ENCODE assay signal across 1 cellular context in the genomic region with DNA sequence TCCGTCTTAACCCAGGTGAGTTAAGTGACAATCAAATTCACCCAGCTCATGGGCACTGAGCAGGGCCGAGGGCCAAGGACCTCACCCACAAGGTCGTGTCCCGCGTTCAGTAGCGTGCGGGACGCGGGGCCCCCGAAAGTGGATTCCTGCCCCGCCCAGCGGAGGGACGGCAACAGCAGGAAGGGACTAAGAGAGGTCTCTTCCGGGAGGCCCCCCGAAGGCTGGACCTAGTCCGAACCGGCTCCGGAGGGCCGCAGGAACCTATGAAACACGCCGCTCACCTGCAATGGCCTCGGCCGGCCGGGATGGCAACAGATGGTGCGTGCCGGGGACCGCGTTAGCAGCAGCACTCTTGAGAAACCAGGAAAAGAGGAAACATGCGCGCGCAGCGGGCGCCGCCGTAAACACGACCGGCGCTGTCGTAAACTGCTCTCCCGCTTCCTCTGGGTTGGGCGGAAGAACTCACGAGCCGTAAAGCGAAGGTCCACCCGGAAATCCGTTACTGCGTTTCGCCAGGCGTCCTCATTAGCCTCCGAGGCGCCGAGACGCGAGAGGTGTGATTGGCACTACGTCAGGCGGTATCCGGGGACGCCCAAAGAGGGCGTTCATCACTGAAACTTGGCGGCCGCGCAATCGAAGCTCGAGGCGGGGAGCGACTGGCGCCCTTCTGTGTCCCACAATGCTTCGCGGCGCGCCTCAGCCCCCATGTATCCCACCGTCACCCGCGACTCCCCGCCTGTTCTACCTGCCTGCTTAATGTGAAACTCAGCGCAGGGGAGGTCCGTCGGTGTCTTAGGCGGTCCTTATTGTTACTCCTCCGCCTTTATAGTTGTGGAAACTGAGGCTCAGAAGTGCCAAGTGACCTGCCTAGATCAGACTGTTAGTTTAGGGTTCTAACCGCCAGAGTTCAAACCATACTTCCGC.
TF ChIP-seq lines count a peak whose summit lies in the region.

A gene with protein sequence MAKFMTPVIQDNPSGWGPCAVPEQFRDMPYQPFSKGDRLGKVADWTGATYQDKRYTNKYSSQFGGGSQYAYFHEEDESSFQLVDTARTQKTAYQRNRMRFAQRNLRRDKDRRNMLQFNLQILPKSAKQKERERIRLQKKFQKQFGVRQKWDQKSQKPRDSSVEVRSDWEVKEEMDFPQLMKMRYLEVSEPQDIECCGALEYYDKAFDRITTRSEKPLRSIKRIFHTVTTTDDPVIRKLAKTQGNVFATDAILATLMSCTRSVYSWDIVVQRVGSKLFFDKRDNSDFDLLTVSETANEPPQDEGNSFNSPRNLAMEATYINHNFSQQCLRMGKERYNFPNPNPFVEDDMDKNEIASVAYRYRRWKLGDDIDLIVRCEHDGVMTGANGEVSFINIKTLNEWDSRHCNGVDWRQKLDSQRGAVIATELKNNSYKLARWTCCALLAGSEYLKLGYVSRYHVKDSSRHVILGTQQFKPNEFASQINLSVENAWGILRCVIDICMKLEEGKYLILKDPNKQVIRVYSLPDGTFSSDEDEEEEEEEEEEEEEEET (minus strand): TSS at position 372 of the 924 bp plus-strand sequence. CDS start 3,045 bp downstream, outside the sequence.

TF ChIP-seq in HepG2, 621 proteins besides CTCF, POLR2A, EP300 and RAD21 (continued from another document and continues in another):
- TF ChIP-seq ZNF382 (CRISPR knock-in tag; IDR thresholded peaks at IDR 0.05; ENCODE audit: borderline replicate concordance), result no peak
- TF ChIP-seq, protein P1, sequence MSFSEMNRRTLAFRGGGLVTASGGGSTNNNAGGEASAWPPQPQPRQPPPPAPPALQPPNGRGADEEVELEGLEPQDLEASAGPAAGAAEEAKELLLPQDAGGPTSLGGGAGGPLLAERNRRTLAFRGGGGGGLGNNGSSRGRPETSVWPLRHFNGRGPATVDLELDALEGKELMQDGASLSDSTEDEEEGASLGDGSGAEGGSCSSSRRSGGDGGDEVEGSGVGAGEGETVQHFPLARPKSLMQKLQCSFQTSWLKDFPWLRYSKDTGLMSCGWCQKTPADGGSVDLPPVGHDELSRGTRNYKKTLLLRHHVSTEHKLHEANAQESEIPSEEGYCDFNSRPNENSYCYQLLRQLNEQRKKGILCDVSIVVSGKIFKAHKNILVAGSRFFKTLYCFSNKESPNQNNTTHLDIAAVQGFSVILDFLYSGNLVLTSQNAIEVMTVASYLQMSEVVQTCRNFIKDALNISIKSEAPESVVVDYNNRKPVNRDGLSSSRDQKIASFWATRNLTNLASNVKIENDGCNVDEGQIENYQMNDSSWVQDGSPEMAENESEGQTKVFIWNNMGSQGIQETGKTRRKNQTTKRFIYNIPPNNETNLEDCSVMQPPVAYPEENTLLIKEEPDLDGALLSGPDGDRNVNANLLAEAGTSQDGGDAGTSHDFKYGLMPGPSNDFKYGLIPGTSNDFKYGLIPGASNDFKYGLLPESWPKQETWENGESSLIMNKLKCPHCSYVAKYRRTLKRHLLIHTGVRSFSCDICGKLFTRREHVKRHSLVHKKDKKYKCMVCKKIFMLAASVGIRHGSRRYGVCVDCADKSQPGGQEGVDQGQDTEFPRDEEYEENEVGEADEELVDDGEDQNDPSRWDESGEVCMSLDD (CRISPR knock-in tag; IDR thresholded peaks at IDR 0.05; ENCODE audit: borderline replicate concordance), result peak; percentile 74; the same call in 1 of the 2 replicates
- TF ChIP-seq MEF2D (CRISPR knock-in tag; IDR thresholded peaks at IDR 0.05), result peak; percentile 90
- TF ChIP-seq, protein P2, sequence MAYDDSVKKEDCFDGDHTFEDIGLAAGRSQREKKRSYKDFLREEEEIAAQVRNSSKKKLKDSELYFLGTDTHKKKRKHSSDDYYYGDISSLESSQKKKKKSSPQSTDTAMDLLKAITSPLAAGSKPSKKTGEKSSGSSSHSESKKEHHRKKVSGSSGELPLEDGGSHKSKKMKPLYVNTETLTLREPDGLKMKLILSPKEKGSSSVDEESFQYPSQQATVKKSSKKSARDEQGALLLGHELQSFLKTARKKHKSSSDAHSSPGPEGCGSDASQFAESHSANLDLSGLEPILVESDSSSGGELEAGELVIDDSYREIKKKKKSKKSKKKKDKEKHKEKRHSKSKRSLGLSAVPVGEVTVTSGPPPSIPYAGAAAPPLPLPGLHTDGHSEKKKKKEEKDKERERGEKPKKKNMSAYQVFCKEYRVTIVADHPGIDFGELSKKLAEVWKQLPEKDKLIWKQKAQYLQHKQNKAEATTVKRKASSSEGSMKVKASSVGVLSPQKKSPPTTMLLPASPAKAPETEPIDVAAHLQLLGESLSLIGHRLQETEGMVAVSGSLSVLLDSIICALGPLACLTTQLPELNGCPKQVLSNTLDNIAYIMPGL (CRISPR knock-in tag; IDR thresholded peaks at IDR 0.05; ENCODE audit: borderline replicate concordance in 1 of 2, low read depth in 1 of 2), result peak; percentile 77 to 84
- TF ChIP-seq SMARCE1 (IDR thresholded peaks at IDR 0.05; ENCODE audit: borderline replicate concordance), result no peak
- TF ChIP-seq, protein P3, sequence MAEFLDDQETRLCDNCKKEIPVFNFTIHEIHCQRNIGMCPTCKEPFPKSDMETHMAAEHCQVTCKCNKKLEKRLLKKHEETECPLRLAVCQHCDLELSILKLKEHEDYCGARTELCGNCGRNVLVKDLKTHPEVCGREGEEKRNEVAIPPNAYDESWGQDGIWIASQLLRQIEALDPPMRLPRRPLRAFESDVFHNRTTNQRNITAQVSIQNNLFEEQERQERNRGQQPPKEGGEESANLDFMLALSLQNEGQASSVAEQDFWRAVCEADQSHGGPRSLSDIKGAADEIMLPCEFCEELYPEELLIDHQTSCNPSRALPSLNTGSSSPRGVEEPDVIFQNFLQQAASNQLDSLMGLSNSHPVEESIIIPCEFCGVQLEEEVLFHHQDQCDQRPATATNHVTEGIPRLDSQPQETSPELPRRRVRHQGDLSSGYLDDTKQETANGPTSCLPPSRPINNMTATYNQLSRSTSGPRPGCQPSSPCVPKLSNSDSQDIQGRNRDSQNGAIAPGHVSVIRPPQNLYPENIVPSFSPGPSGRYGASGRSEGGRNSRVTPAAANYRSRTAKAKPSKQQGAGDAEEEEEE (CRISPR knock-in tag; IDR thresholded peaks at IDR 0.05; ENCODE audit: borderline replicate concordance), result no peak; the same call in 1 of the 2 replicates
- TF ChIP-seq ZFX (CRISPR knock-in tag; IDR thresholded peaks at IDR 0.05; ENCODE audit: low read depth), result peak; percentile 91
- TF ChIP-seq SP4 (CRISPR knock-in tag; IDR thresholded peaks at IDR 0.05), result peak; percentile 85
- TF ChIP-seq, protein P4, sequence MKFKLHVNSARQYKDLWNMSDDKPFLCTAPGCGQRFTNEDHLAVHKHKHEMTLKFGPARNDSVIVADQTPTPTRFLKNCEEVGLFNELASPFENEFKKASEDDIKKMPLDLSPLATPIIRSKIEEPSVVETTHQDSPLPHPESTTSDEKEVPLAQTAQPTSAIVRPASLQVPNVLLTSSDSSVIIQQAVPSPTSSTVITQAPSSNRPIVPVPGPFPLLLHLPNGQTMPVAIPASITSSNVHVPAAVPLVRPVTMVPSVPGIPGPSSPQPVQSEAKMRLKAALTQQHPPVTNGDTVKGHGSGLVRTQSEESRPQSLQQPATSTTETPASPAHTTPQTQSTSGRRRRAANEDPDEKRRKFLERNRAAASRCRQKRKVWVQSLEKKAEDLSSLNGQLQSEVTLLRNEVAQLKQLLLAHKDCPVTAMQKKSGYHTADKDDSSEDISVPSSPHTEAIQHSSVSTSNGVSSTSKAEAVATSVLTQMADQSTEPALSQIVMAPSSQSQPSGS (CRISPR knock-in tag; IDR thresholded peaks at IDR 0.05), result peak; percentile 74
- TF ChIP-seq ZC3H13 (CRISPR knock-in tag; IDR thresholded peaks at IDR 0.05), result 0 out of 2 replicates have a peak, but pooled peaks have one; percentile 70
- peak; percentile 76 for TF ChIP-seq FOXP1 (IDR thresholded peaks at IDR 0.05)
- TF ChIP-seq FOXP1 (CRISPR knock-in tag; IDR thresholded peaks at IDR 0.05), result peak; percentile 38
- 0 out of 2 replicates have a peak, but pooled peaks have one; percentile 61 for TF ChIP-seq ZNF136 (CRISPR knock-in tag; IDR thresholded peaks at IDR 0.05; ENCODE audit: low read depth)
- TF ChIP-seq, protein P5, sequence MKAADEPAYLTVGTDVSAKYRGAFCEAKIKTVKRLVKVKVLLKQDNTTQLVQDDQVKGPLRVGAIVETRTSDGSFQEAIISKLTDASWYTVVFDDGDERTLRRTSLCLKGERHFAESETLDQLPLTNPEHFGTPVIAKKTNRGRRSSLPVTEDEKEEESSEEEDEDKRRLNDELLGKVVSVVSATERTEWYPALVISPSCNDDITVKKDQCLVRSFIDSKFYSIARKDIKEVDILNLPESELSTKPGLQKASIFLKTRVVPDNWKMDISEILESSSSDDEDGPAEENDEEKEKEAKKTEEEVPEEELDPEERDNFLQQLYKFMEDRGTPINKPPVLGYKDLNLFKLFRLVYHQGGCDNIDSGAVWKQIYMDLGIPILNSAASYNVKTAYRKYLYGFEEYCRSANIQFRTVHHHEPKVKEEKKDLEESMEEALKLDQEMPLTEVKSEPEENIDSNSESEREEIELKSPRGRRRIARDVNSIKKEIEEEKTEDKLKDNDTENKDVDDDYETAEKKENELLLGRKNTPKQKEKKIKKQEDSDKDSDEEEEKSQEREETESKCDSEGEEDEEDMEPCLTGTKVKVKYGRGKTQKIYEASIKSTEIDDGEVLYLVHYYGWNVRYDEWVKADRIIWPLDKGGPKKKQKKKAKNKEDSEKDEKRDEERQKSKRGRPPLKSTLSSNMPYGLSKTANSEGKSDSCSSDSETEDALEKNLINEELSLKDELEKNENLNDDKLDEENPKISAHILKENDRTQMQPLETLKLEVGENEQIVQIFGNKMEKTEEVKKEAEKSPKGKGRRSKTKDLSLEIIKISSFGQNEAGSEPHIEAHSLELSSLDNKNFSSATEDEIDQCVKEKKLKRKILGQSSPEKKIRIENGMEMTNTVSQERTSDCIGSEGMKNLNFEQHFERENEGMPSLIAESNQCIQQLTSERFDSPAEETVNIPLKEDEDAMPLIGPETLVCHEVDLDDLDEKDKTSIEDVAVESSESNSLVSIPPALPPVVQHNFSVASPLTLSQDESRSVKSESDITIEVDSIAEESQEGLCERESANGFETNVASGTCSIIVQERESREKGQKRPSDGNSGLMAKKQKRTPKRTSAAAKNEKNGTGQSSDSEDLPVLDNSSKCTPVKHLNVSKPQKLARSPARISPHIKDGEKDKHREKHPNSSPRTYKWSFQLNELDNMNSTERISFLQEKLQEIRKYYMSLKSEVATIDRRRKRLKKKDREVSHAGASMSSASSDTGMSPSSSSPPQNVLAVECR (CRISPR knock-in tag; IDR thresholded peaks at IDR 0.05; ENCODE audit: borderline replicate concordance), result peak; percentile 97
- peak; percentile 29; the same call in 1 of the 2 replicates for TF ChIP-seq SP5 (CRISPR knock-in tag; IDR thresholded peaks at IDR 0.05; ENCODE audit: borderline replicate concordance, low read depth)
- TF ChIP-seq SRF (IDR thresholded peaks at IDR 0.05; ENCODE audit: low read depth, low read length), result peak; percentile 62; the same call in 1 of the 2 replicates
- TF ChIP-seq, protein P6, sequence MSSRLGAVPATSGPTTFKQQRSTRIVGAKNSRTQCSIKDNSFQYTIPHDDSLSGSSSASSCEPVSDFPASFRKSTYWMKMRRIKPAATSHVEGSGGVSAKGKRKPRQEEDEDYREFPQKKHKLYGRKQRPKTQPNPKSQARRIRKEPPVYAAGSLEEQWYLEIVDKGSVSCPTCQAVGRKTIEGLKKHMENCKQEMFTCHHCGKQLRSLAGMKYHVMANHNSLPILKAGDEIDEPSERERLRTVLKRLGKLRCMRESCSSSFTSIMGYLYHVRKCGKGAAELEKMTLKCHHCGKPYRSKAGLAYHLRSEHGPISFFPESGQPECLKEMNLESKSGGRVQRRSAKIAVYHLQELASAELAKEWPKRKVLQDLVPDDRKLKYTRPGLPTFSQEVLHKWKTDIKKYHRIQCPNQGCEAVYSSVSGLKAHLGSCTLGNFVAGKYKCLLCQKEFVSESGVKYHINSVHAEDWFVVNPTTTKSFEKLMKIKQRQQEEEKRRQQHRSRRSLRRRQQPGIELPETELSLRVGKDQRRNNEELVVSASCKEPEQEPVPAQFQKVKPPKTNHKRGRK (CRISPR knock-in tag; IDR thresholded peaks at IDR 0.05), result no peak
- peak; percentile 89; the same call in 1 of the 2 replicates for TF ChIP-seq FOXJ3 (CRISPR knock-in tag; IDR thresholded peaks at IDR 0.05; ENCODE audit: borderline replicate concordance)
- TF ChIP-seq, protein P7, sequence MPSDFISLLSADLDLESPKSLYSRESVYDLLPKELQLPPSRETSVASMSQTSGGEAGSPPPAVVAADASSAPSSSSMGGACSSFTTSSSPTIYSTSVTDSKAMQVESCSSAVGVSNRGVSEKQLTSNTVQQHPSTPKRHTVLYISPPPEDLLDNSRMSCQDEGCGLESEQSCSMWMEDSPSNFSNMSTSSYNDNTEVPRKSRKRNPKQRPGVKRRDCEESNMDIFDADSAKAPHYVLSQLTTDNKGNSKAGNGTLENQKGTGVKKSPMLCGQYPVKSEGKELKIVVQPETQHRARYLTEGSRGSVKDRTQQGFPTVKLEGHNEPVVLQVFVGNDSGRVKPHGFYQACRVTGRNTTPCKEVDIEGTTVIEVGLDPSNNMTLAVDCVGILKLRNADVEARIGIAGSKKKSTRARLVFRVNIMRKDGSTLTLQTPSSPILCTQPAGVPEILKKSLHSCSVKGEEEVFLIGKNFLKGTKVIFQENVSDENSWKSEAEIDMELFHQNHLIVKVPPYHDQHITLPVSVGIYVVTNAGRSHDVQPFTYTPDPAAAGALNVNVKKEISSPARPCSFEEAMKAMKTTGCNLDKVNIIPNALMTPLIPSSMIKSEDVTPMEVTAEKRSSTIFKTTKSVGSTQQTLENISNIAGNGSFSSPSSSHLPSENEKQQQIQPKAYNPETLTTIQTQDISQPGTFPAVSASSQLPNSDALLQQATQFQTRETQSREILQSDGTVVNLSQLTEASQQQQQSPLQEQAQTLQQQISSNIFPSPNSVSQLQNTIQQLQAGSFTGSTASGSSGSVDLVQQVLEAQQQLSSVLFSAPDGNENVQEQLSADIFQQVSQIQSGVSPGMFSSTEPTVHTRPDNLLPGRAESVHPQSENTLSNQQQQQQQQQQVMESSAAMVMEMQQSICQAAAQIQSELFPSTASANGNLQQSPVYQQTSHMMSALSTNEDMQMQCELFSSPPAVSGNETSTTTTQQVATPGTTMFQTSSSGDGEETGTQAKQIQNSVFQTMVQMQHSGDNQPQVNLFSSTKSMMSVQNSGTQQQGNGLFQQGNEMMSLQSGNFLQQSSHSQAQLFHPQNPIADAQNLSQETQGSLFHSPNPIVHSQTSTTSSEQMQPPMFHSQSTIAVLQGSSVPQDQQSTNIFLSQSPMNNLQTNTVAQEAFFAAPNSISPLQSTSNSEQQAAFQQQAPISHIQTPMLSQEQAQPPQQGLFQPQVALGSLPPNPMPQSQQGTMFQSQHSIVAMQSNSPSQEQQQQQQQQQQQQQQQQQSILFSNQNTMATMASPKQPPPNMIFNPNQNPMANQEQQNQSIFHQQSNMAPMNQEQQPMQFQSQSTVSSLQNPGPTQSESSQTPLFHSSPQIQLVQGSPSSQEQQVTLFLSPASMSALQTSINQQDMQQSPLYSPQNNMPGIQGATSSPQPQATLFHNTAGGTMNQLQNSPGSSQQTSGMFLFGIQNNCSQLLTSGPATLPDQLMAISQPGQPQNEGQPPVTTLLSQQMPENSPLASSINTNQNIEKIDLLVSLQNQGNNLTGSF (CRISPR knock-in tag; IDR thresholded peaks at IDR 0.05), result peak; percentile 52; the same call in 1 of the 2 replicates
- peak; percentile 93 for TF ChIP-seq ZNF431 (CRISPR knock-in tag; IDR thresholded peaks at IDR 0.05; ENCODE audit: borderline replicate concordance, low read depth)
- TF ChIP-seq YY1 (IDR thresholded peaks at IDR 0.05; ENCODE audit: insufficient read depth, insufficient replicate concordance, low read depth, low read length), result peak; percentile 76
- TF ChIP-seq ATF7-NPFF (CRISPR knock-in tag; IDR thresholded peaks at IDR 0.05; ENCODE audit: low read depth), result peak; percentile 72
- no peak for TF ChIP-seq RARG (CRISPR knock-in tag; IDR thresholded peaks at IDR 0.05; ENCODE audit: low read depth)
